ENCODE assay signal across 1 cellular context in the genomic region with DNA sequence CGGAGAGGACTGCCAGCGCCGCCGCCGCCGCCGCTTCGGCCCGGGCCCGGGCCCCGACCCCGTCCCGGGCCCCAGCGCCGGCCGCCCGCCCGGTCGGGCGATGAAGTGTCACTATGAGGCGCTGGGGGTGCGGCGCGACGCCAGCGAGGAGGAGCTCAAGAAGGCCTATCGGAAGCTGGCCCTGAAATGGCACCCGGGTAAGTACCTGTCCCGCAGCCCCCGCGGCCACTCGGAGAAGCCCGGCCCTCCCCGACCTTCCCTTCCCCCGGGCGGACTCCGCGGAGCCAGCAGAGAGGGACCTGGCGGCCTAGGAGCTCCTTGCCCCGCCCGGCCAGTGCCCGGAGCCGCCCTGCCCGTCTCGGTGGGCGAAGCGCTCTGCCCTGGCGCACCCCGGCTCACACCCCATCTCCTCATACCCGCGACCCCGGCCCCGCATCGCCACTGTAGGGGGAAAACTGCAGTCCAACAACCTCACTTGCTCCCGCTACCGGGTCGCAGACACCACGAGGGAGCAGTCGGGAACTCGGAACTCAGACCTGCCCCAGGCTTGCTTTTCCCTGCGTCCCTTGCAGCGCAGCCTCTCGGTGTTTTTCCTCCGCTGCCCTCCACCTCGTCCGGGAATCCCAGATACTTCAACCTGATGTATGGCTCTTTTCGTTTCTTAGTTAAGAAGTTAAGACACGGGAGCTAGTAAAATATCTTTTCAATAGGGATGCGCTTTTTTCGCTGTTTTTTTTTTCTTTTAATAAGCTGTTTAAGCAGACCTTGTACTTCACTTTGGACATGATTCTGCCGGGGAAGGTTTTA.
TF ChIP-seq lines count a peak whose summit lies in the region.

No MANE protein-coding gene starts in this region.

TF ChIP-seq in HepG2, 621 proteins besides CTCF, POLR2A, EP300 and RAD21 (continued from another document and continues in another):
- TF ChIP-seq, protein P1, sequence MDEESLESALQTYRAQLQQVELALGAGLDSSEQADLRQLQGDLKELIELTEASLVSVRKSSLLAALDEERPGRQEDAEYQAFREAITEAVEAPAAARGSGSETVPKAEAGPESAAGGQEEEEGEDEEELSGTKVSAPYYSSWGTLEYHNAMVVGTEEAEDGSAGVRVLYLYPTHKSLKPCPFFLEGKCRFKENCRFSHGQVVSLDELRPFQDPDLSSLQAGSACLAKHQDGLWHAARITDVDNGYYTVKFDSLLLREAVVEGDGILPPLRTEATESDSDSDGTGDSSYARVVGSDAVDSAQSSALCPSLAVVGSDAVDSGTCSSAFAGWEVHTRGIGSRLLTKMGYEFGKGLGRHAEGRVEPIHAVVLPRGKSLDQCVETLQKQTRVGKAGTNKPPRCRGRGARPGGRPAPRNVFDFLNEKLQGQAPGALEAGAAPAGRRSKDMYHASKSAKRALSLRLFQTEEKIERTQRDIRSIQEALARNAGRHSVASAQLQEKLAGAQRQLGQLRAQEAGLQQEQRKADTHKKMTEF (CRISPR knock-in tag; IDR thresholded peaks at IDR 0.05): peak; percentile 36; the same call in 1 of the 2 replicates
- TF ChIP-seq ZNF160 (CRISPR knock-in tag; IDR thresholded peaks at IDR 0.05) (no peak; the same call in 1 of the 2 replicates), ZNF790 (CRISPR knock-in tag; IDR thresholded peaks at IDR 0.05; ENCODE audit: borderline replicate concordance) (no peak), ZNF746 (CRISPR knock-in tag; IDR thresholded peaks at IDR 0.05) (no peak), SNAI1 (CRISPR knock-in tag; IDR thresholded peaks at IDR 0.05; ENCODE audit: borderline replicate concordance) (peak; percentile 50; the same call in 1 of the 2 replicates), DR1 (CRISPR knock-in tag; IDR thresholded peaks at IDR 0.05) (0 out of 2 replicates have a peak, but pooled peaks have one; percentile 46), MED1 (CRISPR knock-in tag; IDR thresholded peaks at IDR 0.05) (0 out of 2 replicates have a peak, but pooled peaks have one; percentile 38), GABPB1 (CRISPR knock-in tag; IDR thresholded peaks at IDR 0.05) (peak; percentile 33; the same call in 1 of the 2 replicates), SIN3A (IDR thresholded peaks at IDR 0.05; ENCODE audit: borderline replicate concordance, low read depth, low read length) (peak; percentile 48; the same call in 1 of the 2 replicates), ZNF674 (CRISPR knock-in tag; IDR thresholded peaks at IDR 0.05; ENCODE audit: low read depth) (no peak), HOXA9 (CRISPR knock-in tag; IDR thresholded peaks at IDR 0.05; ENCODE audit: borderline replicate concordance) (peak; percentile 55; the same call in 1 of the 2 replicates), IRX3 (CRISPR knock-in tag; IDR thresholded peaks at IDR 0.05; ENCODE audit: borderline replicate concordance, low read depth) (no peak), ZNF570 (CRISPR knock-in tag; IDR thresholded peaks at IDR 0.05; ENCODE audit: borderline replicate concordance) (no peak), ZNF678 (CRISPR knock-in tag; IDR thresholded peaks at IDR 0.05) (no peak), GATAD1 (CRISPR knock-in tag; IDR thresholded peaks at IDR 0.05) (0 out of 2 replicates have a peak, but pooled peaks have one; percentile 39), POLR2AphosphoS5 (IDR thresholded peaks at IDR 0.05; ENCODE audit: low read depth, low read length) (peak; percentile 38), MYNN (CRISPR knock-in tag; IDR thresholded peaks at IDR 0.05; ENCODE audit: low read depth) (peak; percentile 40; the same call in 1 of the 2 replicates), HDAC1 (CRISPR knock-in tag; IDR thresholded peaks at IDR 0.05) (peak; percentile 43), ZNF562 (CRISPR knock-in tag; IDR thresholded peaks at IDR 0.05; ENCODE audit: borderline replicate concordance) (no peak), NR2F6 (IDR thresholded peaks at IDR 0.05) (no peak), NR2F6 (CRISPR knock-in tag; IDR thresholded peaks at IDR 0.05) (no peak), PLRG1 (conservative IDR thresholded peaks at IDR 0.05) (no peak), ZMYM3 (CRISPR knock-in tag; IDR thresholded peaks at IDR 0.05) (0 out of 2 replicates have a peak, but pooled peaks have one; percentile 35), ZNF101 (CRISPR knock-in tag; IDR thresholded peaks at IDR 0.05; ENCODE audit: borderline replicate concordance, low read depth) (no peak), RBM39 (IDR thresholded peaks at IDR 0.05; ENCODE audit: low read depth, low read length, poor library complexity, severe bottlenecking) (peak; percentile 67), THAP11 (CRISPR knock-in tag; IDR thresholded peaks at IDR 0.05) (peak; percentile 23; the same call in 1 of the 2 replicates), ZNF350 (CRISPR knock-in tag; IDR thresholded peaks at IDR 0.05; ENCODE audit: borderline replicate concordance, low read depth) (peak; percentile 67; the same call in 1 of the 2 replicates), MEIS2 (CRISPR knock-in tag; IDR thresholded peaks at IDR 0.05) (no peak), KLF11 (CRISPR knock-in tag; IDR thresholded peaks at IDR 0.05) (no peak), XBP1 (CRISPR knock-in tag; IDR thresholded peaks at IDR 0.05) (no peak)
- TF ChIP-seq, protein P2, sequence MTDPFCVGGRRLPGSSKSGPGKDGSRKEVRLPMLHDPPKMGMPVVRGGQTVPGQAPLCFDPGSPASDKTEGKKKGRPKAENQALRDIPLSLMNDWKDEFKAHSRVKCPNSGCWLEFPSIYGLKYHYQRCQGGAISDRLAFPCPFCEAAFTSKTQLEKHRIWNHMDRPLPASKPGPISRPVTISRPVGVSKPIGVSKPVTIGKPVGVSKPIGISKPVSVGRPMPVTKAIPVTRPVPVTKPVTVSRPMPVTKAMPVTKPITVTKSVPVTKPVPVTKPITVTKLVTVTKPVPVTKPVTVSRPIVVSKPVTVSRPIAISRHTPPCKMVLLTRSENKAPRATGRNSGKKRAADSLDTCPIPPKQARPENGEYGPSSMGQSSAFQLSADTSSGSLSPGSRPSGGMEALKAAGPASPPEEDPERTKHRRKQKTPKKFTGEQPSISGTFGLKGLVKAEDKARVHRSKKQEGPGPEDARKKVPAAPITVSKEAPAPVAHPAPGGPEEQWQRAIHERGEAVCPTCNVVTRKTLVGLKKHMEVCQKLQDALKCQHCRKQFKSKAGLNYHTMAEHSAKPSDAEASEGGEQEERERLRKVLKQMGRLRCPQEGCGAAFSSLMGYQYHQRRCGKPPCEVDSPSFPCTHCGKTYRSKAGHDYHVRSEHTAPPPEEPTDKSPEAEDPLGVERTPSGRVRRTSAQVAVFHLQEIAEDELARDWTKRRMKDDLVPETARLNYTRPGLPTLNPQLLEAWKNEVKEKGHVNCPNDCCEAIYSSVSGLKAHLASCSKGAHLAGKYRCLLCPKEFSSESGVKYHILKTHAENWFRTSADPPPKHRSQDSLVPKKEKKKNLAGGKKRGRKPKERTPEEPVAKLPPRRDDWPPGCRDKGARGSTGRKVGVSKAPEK (CRISPR knock-in tag; IDR thresholded peaks at IDR 0.05; ENCODE audit: borderline replicate concordance): no peak
- TF ChIP-seq, protein P3, sequence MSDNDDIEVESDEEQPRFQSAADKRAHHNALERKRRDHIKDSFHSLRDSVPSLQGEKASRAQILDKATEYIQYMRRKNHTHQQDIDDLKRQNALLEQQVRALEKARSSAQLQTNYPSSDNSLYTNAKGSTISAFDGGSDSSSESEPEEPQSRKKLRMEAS (IDR thresholded peaks at IDR 0.05): 0 out of 2 replicates have a peak, but pooled peaks have one; percentile 40
- TF ChIP-seq, protein P4, sequence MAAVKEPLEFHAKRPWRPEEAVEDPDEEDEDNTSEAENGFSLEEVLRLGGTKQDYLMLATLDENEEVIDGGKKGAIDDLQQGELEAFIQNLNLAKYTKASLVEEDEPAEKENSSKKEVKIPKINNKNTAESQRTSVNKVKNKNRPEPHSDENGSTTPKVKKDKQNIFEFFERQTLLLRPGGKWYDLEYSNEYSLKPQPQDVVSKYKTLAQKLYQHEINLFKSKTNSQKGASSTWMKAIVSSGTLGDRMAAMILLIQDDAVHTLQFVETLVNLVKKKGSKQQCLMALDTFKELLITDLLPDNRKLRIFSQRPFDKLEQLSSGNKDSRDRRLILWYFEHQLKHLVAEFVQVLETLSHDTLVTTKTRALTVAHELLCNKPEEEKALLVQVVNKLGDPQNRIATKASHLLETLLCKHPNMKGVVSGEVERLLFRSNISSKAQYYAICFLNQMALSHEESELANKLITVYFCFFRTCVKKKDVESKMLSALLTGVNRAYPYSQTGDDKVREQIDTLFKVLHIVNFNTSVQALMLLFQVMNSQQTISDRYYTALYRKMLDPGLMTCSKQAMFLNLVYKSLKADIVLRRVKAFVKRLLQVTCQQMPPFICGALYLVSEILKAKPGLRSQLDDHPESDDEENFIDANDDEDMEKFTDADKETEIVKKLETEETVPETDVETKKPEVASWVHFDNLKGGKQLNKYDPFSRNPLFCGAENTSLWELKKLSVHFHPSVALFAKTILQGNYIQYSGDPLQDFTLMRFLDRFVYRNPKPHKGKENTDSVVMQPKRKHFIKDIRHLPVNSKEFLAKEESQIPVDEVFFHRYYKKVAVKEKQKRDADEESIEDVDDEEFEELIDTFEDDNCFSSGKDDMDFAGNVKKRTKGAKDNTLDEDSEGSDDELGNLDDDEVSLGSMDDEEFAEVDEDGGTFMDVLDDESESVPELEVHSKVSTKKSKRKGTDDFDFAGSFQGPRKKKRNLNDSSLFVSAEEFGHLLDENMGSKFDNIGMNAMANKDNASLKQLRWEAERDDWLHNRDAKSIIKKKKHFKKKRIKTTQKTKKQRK (IDR thresholded peaks at IDR 0.05; ENCODE audit: low read length): no peak
- TF ChIP-seq, protein P5, sequence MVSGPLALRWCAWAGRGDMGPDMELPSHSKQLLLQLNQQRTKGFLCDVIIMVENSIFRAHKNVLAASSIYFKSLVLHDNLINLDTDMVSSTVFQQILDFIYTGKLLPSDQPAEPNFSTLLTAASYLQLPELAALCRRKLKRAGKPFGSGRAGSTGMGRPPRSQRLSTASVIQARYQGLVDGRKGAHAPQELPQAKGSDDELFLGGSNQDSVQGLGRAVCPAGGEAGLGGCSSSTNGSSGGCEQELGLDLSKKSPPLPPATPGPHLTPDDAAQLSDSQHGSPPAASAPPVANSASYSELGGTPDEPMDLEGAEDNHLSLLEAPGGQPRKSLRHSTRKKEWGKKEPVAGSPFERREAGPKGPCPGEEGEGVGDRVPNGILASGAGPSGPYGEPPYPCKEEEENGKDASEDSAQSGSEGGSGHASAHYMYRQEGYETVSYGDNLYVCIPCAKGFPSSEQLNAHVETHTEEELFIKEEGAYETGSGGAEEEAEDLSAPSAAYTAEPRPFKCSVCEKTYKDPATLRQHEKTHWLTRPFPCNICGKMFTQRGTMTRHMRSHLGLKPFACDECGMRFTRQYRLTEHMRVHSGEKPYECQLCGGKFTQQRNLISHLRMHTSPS (CRISPR knock-in tag; IDR thresholded peaks at IDR 0.05; ENCODE audit: low read depth): no peak
- TF ChIP-seq, protein P6, sequence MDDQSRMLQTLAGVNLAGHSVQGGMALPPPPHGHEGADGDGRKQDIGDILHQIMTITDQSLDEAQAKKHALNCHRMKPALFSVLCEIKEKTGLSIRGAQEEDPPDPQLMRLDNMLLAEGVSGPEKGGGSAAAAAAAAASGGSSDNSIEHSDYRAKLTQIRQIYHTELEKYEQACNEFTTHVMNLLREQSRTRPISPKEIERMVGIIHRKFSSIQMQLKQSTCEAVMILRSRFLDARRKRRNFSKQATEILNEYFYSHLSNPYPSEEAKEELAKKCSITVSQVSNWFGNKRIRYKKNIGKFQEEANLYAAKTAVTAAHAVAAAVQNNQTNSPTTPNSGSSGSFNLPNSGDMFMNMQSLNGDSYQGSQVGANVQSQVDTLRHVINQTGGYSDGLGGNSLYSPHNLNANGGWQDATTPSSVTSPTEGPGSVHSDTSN (CRISPR knock-in tag; IDR thresholded peaks at IDR 0.05; ENCODE audit: borderline replicate concordance): no peak
- TF ChIP-seq, protein P7, sequence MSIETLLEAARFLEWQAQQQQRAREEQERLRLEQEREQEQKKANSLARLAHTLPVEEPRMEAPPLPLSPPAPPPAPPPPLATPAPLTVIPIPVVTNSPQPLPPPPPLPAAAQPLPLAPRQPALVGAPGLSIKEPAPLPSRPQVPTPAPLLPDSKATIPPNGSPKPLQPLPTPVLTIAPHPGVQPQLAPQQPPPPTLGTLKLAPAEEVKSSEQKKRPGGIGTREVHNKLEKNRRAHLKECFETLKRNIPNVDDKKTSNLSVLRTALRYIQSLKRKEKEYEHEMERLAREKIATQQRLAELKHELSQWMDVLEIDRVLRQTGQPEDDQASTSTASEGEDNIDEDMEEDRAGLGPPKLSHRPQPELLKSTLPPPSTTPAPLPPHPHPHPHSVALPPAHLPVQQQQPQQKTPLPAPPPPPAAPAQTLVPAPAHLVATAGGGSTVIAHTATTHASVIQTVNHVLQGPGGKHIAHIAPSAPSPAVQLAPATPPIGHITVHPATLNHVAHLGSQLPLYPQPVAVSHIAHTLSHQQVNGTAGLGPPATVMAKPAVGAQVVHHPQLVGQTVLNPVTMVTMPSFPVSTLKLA (IDR thresholded peaks at IDR 0.05): no peak
- TF ChIP-seq, protein P8, sequence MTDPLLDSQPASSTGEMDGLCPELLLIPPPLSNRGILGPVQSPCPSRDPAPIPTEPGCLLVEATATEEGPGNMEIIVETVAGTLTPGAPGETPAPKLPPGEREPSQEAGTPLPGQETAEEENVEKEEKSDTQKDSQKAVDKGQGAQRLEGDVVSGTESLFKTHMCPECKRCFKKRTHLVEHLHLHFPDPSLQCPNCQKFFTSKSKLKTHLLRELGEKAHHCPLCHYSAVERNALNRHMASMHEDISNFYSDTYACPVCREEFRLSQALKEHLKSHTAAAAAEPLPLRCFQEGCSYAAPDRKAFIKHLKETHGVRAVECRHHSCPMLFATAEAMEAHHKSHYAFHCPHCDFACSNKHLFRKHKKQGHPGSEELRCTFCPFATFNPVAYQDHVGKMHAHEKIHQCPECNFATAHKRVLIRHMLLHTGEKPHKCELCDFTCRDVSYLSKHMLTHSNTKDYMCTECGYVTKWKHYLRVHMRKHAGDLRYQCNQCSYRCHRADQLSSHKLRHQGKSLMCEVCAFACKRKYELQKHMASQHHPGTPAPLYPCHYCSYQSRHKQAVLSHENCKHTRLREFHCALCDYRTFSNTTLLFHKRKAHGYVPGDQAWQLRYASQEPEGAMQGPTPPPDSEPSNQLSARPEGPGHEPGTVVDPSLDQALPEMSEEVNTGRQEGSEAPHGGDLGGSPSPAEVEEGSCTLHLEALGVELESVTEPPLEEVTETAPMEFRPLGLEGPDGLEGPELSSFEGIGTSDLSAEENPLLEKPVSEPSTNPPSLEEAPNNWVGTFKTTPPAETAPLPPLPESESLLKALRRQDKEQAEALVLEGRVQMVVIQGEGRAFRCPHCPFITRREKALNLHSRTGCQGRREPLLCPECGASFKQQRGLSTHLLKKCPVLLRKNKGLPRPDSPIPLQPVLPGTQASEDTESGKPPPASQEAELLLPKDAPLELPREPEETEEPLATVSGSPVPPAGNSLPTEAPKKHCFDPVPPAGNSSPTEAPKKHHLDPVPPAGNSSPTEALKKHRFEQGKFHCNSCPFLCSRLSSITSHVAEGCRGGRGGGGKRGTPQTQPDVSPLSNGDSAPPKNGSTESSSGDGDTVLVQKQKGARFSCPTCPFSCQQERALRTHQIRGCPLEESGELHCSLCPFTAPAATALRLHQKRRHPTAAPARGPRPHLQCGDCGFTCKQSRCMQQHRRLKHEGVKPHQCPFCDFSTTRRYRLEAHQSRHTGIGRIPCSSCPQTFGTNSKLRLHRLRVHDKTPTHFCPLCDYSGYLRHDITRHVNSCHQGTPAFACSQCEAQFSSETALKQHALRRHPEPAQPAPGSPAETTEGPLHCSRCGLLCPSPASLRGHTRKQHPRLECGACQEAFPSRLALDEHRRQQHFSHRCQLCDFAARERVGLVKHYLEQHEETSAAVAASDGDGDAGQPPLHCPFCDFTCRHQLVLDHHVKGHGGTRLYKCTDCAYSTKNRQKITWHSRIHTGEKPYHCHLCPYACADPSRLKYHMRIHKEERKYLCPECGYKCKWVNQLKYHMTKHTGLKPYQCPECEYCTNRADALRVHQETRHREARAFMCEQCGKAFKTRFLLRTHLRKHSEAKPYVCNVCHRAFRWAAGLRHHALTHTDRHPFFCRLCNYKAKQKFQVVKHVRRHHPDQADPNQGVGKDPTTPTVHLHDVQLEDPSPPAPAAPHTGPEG (CRISPR knock-in tag; IDR thresholded peaks at IDR 0.05): 0 out of 2 replicates have a peak, but pooled peaks have one; percentile 17
